Comparison of ENCODE assay signal across 9 cellular contexts in genomic region chr18:21629089-21629832, GRCh38. TPM values are rescaled to one million over a fixed set of nuclear protein-coding genes. Genes with fewer than 3 reads are reported as not detected.
A peak's percentile ranks its signal among the peaks of the same experiment; 100 is the strongest.
DNase-seq lines count a peak whose midpoint lies in the region; ATAC-seq and TF ChIP-seq lines count a peak whose summit lies in the region.
"Had no signal": no experiment of that assay in that cellular context is flagged by ENCODE, and none has a peak within 500 bp of the region (broad histone marks: within the 10 kb centered on the region; RNA-seq: fewer than 3 reads in every experiment).

No MANE protein-coding gene starts in this region.

- H3K36me3 Mint-ChIP-seq in HFFc6 (ENCODE audit: low read depth): peaks cover 17% of the 10 kb centered on the region

- no peak overlapping the region for H3K4me3 Mint-ChIP-seq in HFFc6

- no peak for TF ChIP-seq CTCF in HFFc6 (IDR thresholded peaks at IDR 0.05)

- H3K27ac Mint-ChIP-seq in HFFc6: no peak overlapping the region

- no peaks in the 10 kb centered on the region for H3K4me1 Mint-ChIP-seq in HFFc6 (ENCODE audit: low read depth)

- DNase-seq in germinal center (ENCODE audit: low spot score) (peak; percentile 7), HFFc6 (no peak), GOT3 (lab: John Stamatoyannopoulos, UW) (no peak), NCI-H524 (lab: John Stamatoyannopoulos, UW) (no peak), iPS-NIHi7 (ENCODE audit: extremely low spot score) (no peak)
- DNase-seq: activated CD4-positive, alpha-beta T cell treated with anti-CD3 and anti-CD28 coated beads, Interleukin-2, amount 50 U/mL, for 4 hours had no signal

- ATAC-seq in GM18520 (IDR thresholded peaks at IDR 0.05; ENCODE audit: unreplicated experiment): peak; percentile 96
- peak; percentile 96 for ATAC-seq in GM21447 (IDR thresholded peaks at IDR 0.05; ENCODE audit: unreplicated experiment)
- ATAC-seq in HG03175 (IDR thresholded peaks at IDR 0.05; ENCODE audit: unreplicated experiment): peak; percentile 94

- H3K27me3 Mint-ChIP-seq in HFFc6 (ENCODE audit: insufficient read depth): no peaks in the 10 kb centered on the region; the same call in 1 of the 2 replicates

- H3K9me3 Mint-ChIP-seq in HFFc6: no peaks in the 10 kb centered on the region

RNA-seq across cellular contexts. Expression of gene SNRPD1, which starts 17.1 kb away (rescaled TPM):
- total RNA-seq in HFFc6 (2021; fragmentation: NEBNext Ultra II Directional; extraction: Animal tissue kit (Norgen Biotek cat#: 25700)): 10 to 100 TPM; 59.6 to 85.4 (median 73.9) TPM

RNA-seq across cellular contexts. Expression of gene ESCO1, which starts 28.8 kb away (rescaled TPM):
- total RNA-seq in HFFc6 (2021; fragmentation: NEBNext Ultra II Directional; extraction: Animal tissue kit (Norgen Biotek cat#: 25700)): 1 to 10 TPM; 5.8 to 7.7 (median 6.7) TPM
